In genomic region chr20:5222919-5223634, GRCh38 we compare ENCODE assay signal across 9 cellular contexts.
A peak's percentile ranks its signal among the peaks of the same experiment; 100 is the strongest.
DNase-seq lines count a peak whose midpoint lies in the region; ATAC-seq and TF ChIP-seq lines count a peak whose summit lies in the region.
"Had no signal": no experiment of that assay in that cellular context is flagged by ENCODE, and none has a peak within 500 bp of the region (broad histone marks: within the 10 kb centered on the region; RNA-seq: fewer than 3 reads in every experiment).

No MANE protein-coding gene starts in this region.

- intact Hi-C loops in Caco-2 (cut with micrococcal nuclease; ENCODE audit: unreplicated experiment), result loop anchor here (1.0 kb wide), 1 partner anchor 18 kb away; no protein-coding TSS in a partner anchor

- H3K4me3 Mint-ChIP-seq in Caco-2 (ENCODE audit: unreplicated experiment), result no peak overlapping the region
- no peak overlapping the region for H3K4me3 Mint-ChIP-seq in activated CD4-positive, alpha-beta memory T cell treated with anti-CD3 and anti-CD28 coated beads, Interleukin-2, amount 10 ng/mL, durations not matched to agents 7 days and 5 days
- no peak overlapping the region for H3K4me3 Mint-ChIP-seq in naive B cell
- H3K4me3 Mint-ChIP-seq: T-helper 1 cell treated with Interleukin-12 subunit alpha and Interleukin-12 subunit beta and Interleukin-4 antibody, amounts not matched to agents 30 μg/mL and 1 μg/mL, for 36 hours had no signal

- in situ Hi-C loops in GM23248 (cut with MboI), result no loop called here

- no peak overlapping the region for H3K27ac ChIP-seq in GM23248
- peak overlapping the region; percentile 36 for H3K27ac ChIP-seq in substantia nigra (ENCODE audit: low read depth, low read length, poor library complexity, severe bottlenecking)

- peak in 1 of 2 donors; percentile 46 for ATAC-seq in naive B cell (ENCODE audit: low read depth in 2 of 2)
- ATAC-seq in GM19467 (IDR thresholded peaks at IDR 0.05; ENCODE audit: unreplicated experiment), result no peak

- H3K9me2 ChIP-seq in GM23248 (ENCODE audit: insufficient read depth), result no peaks in the 10 kb centered on the region

- DNase-seq in Caco-2 (peak; percentile 66 to 70), GM23248 (peak; percentile 77), NCI-H460 (ENCODE audit: extremely low read depth, low read depth) (peak; percentile 56), epithelial cell of esophagus (ENCODE audit: low read depth) (peak; percentile 68), naive B cell (peak; percentile 28), substantia nigra (lab: John Stamatoyannopoulos, UW) (peak in 34 of 49 donors; percentile 13 to 78 (median 54))
- peak; percentile 67 for DNase-seq in activated CD4-positive, alpha-beta memory T cell treated with anti-CD3 and anti-CD28 coated beads, Interleukin-2, amount 10 ng/mL, durations not matched to agents 7 days and 5 days

- POLR2A ChIA-PET in Caco-2 (lab: Charles Lee), result no interaction called here
- POLR2A ChIA-PET in activated CD4-positive, alpha-beta memory T cell treated with anti-CD3 and anti-CD28 coated beads, Interleukin-2, amount 10 ng/mL, durations not matched to agents 7 days and 5 days (lab: Charles Lee), result no interaction called here

- H3K36me3 ChIP-seq in Caco-2 (ENCODE audit: control insufficient read depth, insufficient read depth, low read length), result no peaks in the 10 kb centered on the region
- no peaks in the 10 kb centered on the region for H3K36me3 ChIP-seq in GM23248 (ENCODE audit: low read depth)

- BruUV-seq in Caco-2 (replicated peaks; lab: Mats Ljungman, UMichigan), result no TSS peak

- no peaks in the 10 kb centered on the region for H3K9me3 Mint-ChIP-seq in Caco-2 (ENCODE audit: unreplicated experiment)
- H3K9me3 Mint-ChIP-seq in activated CD4-positive, alpha-beta memory T cell treated with anti-CD3 and anti-CD28 coated beads, Interleukin-2, amount 10 ng/mL, durations not matched to agents 7 days and 5 days, result no peaks in the 10 kb centered on the region
- peaks cover 0 to 2% (median 0%) of the 10 kb centered on the region in 7 donors for H3K9me3 Mint-ChIP-seq in naive B cell
- H3K9me3 Mint-ChIP-seq: T-helper 1 cell treated with Interleukin-12 subunit alpha and Interleukin-12 subunit beta and Interleukin-4 antibody, amounts not matched to agents 30 μg/mL and 1 μg/mL, for 36 hours had no signal

- H3K4me3 ChIP-seq in Caco-2 (ENCODE audit: low read depth, low read length) (no peak overlapping the region), GM23248 (no peak overlapping the region), epithelial cell of esophagus (ENCODE audit: low read length) (no peak overlapping the region)

- no peak overlapping the region for H3K9ac ChIP-seq in GM23248

- H4K20me1 ChIP-seq in GM23248 (ENCODE audit: insufficient read depth), result no peaks in the 10 kb centered on the region

- H3K4me1 Mint-ChIP-seq in Caco-2 (ENCODE audit: low read depth, unreplicated experiment) (peaks cover 7% of the 10 kb centered on the region), naive B cell (no peaks in the 10 kb centered on the region)
- H3K4me1 Mint-ChIP-seq in activated CD4-positive, alpha-beta memory T cell treated with anti-CD3 and anti-CD28 coated beads, Interleukin-2, amount 10 ng/mL, durations not matched to agents 7 days and 5 days, result no peaks in the 10 kb centered on the region

- no peaks in the 10 kb centered on the region for H3F3A ChIP-seq in GM23248 (ENCODE audit: insufficient read depth)

- CTCF ChIA-PET in Caco-2 (lab: Charles Lee), result interaction anchor here (0.6 to 4.8 kb wide), 8 partner anchors 10 to 234 kb away, joined by 3 to 42 read pairs (median 4); partner anchors contain the start of gene CDS2
- CTCF ChIA-PET in activated CD4-positive, alpha-beta memory T cell treated with anti-CD3 and anti-CD28 coated beads, Interleukin-2, amount 10 ng/mL, durations not matched to agents 7 days and 5 days (lab: Charles Lee), result interaction anchor here (0.6 to 7.9 kb wide), 16 partner anchors 8 to 220 kb away, joined by 3 to 109 read pairs (median 4); partner anchors contain the start of genes CDS2 and PCNA

- no peak overlapping the region for H3K4me2 ChIP-seq in GM23248 (ENCODE audit: unreplicated experiment)

- no peak overlapping the region for H3K27ac Mint-ChIP-seq in Caco-2 (ENCODE audit: unreplicated experiment)
- no peak overlapping the region for H3K27ac Mint-ChIP-seq in activated CD4-positive, alpha-beta memory T cell treated with anti-CD3 and anti-CD28 coated beads, Interleukin-2, amount 10 ng/mL, durations not matched to agents 7 days and 5 days
- no peak overlapping the region for H3K27ac Mint-ChIP-seq in naive B cell
- H3K27ac Mint-ChIP-seq: T-helper 1 cell treated with Interleukin-12 subunit alpha and Interleukin-12 subunit beta and Interleukin-4 antibody, amounts not matched to agents 30 μg/mL and 1 μg/mL, for 36 hours had no signal

- TF ChIP-seq CTCF in Caco-2 (IDR thresholded peaks at IDR 0.05; ENCODE audit: insufficient read depth in 1 of 2, low read depth in 1 of 2, low read length in 1 of 2, severe bottlenecking in 1 of 2, unreplicated experiment in 1 of 2), result peak; percentile 81 to 91
- TF ChIP-seq CTCF in epithelial cell of esophagus (IDR thresholded peaks at IDR 0.05; ENCODE audit: insufficient read depth, low read depth, low read length, missing control alignments), result peak; percentile 88

- no peaks in the 10 kb centered on the region for H3K79me2 ChIP-seq in GM23248 (ENCODE audit: insufficient read depth)

- H3K36me3 Mint-ChIP-seq in Caco-2 (ENCODE audit: insufficient read depth, unreplicated experiment) (no peaks in the 10 kb centered on the region), naive B cell (no peaks in the 10 kb centered on the region)
- no peaks in the 10 kb centered on the region for H3K36me3 Mint-ChIP-seq in activated CD4-positive, alpha-beta memory T cell treated with anti-CD3 and anti-CD28 coated beads, Interleukin-2, amount 10 ng/mL, durations not matched to agents 7 days and 5 days (ENCODE audit: low read depth)

- no peaks in the 10 kb centered on the region for H3K9me3 ChIP-seq in Caco-2
- no peaks in the 10 kb centered on the region for H3K9me3 ChIP-seq in GM23248 (ENCODE audit: low read depth)

- H3K27me3 Mint-ChIP-seq in Caco-2 (ENCODE audit: insufficient read depth, unreplicated experiment), result no peaks in the 10 kb centered on the region
- H3K27me3 Mint-ChIP-seq in activated CD4-positive, alpha-beta memory T cell treated with anti-CD3 and anti-CD28 coated beads, Interleukin-2, amount 10 ng/mL, durations not matched to agents 7 days and 5 days, result no peaks in the 10 kb centered on the region
- H3K27me3 Mint-ChIP-seq in naive B cell, result peaks cover 0 to 11% (median 0%) of the 10 kb centered on the region in 3 donors

- 41 to 49% methylated on average over 11 of the region's 11 CpGs for WGBS in GM23248 (ENCODE audit: low coverage in 1 of 2, low lambda C conversion rate in 2 of 2, missing lambda C conversion rate in 2 of 2), 2 experiments

- H3K4me1 ChIP-seq in Caco-2 (no peaks in the 10 kb centered on the region), GM23248 (ENCODE audit: insufficient read depth) (no peaks in the 10 kb centered on the region)

- H3K27me3 ChIP-seq in Caco-2 (replicated peaks; ENCODE audit: control insufficient read depth, insufficient read depth, low read length) (no peaks in the 10 kb centered on the region), GM23248 (replicated peaks; ENCODE audit: insufficient read depth) (no peaks in the 10 kb centered on the region)

- H2AFZ ChIP-seq in GM23248, result no peak overlapping the region
